Comparison of ENCODE assay signal across 12 cellular contexts in the genomic region with DNA sequence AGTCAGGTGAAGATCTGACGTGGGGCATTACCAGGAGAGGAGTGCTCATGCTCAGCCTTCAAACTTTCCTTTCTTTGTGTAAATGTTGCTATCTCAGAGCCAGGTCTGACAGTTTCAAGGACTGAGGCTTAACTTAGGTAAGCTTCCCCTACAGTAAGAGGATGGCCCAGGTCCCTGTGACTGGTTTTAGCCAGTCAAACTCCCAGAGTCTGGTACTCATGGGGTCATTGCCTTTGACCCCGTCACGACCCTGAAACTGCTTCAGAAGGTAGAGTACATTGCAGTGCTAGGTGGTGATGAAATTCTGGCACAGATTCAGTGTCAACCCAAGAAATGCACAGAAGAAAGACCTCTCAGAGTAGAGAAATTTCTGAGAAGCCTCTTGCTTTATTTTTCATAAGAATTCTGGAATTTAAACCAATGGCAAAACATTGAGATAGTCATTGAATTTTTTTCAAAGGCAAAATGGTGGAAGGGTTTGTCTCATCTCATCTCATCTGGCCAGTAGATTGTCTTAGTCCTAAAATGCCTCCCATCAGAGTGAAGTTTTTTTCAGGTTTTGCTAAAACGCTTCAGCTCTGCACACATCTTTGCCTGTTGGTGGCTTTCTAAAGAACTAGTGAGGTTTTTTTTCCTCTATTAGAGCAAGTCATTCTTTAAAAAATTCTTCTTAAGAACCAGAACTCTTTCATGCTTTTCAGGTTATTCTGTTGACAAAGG. TPM values are rescaled to one million over a fixed set of nuclear protein-coding genes. Genes with fewer than 3 reads are reported as not detected.
DNase-seq lines count a peak whose midpoint lies in the region; ATAC-seq and TF ChIP-seq lines count a peak whose summit lies in the region.
"Had no signal": no experiment of that assay in that cellular context is flagged by ENCODE, and none has a peak within 500 bp of the region (broad histone marks: within the 10 kb centered on the region; RNA-seq: fewer than 3 reads in every experiment).

No MANE protein-coding gene starts in this region.

- H3K27ac ChIP-seq in SK-N-MC (peak overlapping the region; percentile 83), hepatocyte (peak overlapping the region; percentile 71), substantia nigra (ENCODE audit: low read depth, low read length, poor library complexity, severe bottlenecking) (peak overlapping the region; percentile 74)

- in situ Hi-C loops in ACHN (cut with HindIII; ENCODE audit: low pct_ligation_motif_present, low pct_unique_long_range_greater_than_20kb, low sequenced_read_pairs) = no loop called here

- no peaks in the 10 kb centered on the region for H3K9me2 ChIP-seq in hepatocyte (replicated peaks; ENCODE audit: insufficient read depth)

- peak overlapping the region; percentile 12 for H3K27ac Mint-ChIP-seq in activated CD8-positive, alpha-beta memory T cell treated with anti-CD3 and anti-CD28 coated beads, Interleukin-2, amount 10 ng/mL, durations not matched to agents 7 days and 5 days

- H3K36me3 Mint-ChIP-seq in activated CD8-positive, alpha-beta memory T cell treated with anti-CD3 and anti-CD28 coated beads, Interleukin-2, amount 10 ng/mL, durations not matched to agents 7 days and 5 days = peaks cover 6% of the 10 kb centered on the region

- no peaks in the 10 kb centered on the region for H3K27me3 ChIP-seq in hepatocyte
- H3K27me3 ChIP-seq: Peyer's patch had no signal

- H3K9ac ChIP-seq in SK-N-MC (ENCODE audit: insufficient read length) = peak overlapping the region; percentile 15

- 70% methylated on average over 4 of the region's 4 CpGs for WGBS in hepatocyte (ENCODE audit: low lambda C conversion rate, missing lambda C conversion rate)

- no peaks in the 10 kb centered on the region for H3K27me3 Mint-ChIP-seq in activated CD8-positive, alpha-beta memory T cell treated with anti-CD3 and anti-CD28 coated beads, Interleukin-2, amount 10 ng/mL, durations not matched to agents 7 days and 5 days

- H4K20me1 ChIP-seq in hepatocyte (ENCODE audit: insufficient read depth, poor library complexity, severe bottlenecking) = no peaks in the 10 kb centered on the region

- H3K9me3 ChIP-seq in SK-N-MC (ENCODE audit: low read depth, low read length) = peaks cover 14% of the 10 kb centered on the region
- H3K9me3 ChIP-seq in hepatocyte (ENCODE audit: low read depth) = no peaks in the 10 kb centered on the region
- H3K9me3 ChIP-seq: Peyer's patch had no signal

- H3K9me3 Mint-ChIP-seq in activated CD8-positive, alpha-beta memory T cell treated with anti-CD3 and anti-CD28 coated beads, Interleukin-2, amount 10 ng/mL, durations not matched to agents 7 days and 5 days (ENCODE audit: low read depth) = peaks cover 2% of the 10 kb centered on the region

- peaks cover 51% of the 10 kb centered on the region for H3K4me1 Mint-ChIP-seq in activated CD8-positive, alpha-beta memory T cell treated with anti-CD3 and anti-CD28 coated beads, Interleukin-2, amount 10 ng/mL, durations not matched to agents 7 days and 5 days

- CTCF ChIA-PET in activated CD8-positive, alpha-beta memory T cell treated with anti-CD3 and anti-CD28 coated beads, Interleukin-2, amount 10 ng/mL, durations not matched to agents 7 days and 5 days (lab: Charles Lee) = interaction anchor here (1.3 to 4.0 kb wide), 8 partner anchors 12 to 87 kb away, joined by 3 to 14 read pairs (median 6); no protein-coding TSS in a partner anchor

- no peak for DNase-seq in activated CD8-positive, alpha-beta memory T cell treated with anti-CD3 and anti-CD28 coated beads, Interleukin-2, amount 10 ng/mL, durations not matched to agents 7 days and 5 days
- no peak for DNase-seq in activated CD8-positive, alpha-beta memory T cell treated with anti-CD3 and anti-CD28 coated beads for 24 hours
- DNase-seq in SK-N-MC (ENCODE audit: low read depth, low spot score) = no peak
- DNase-seq in hepatocyte (ENCODE audit: low spot score) = peak; percentile 30
- no peak for DNase-seq in substantia nigra (lab: John Stamatoyannopoulos, UW)
- no peak for DNase-seq in pons (ENCODE audit: low spot score)
- DNase-seq in effector CD8-positive, alpha-beta T cell (lab: John Stamatoyannopoulos, UW) = no peak
- no peak for DNase-seq in ACHN
- DNase-seq: activated B cell treated with CpG ODN at 0.5 μM for 24 hours, mesenchymal stem cell, NCI-H1417 treated with DMSO at 0.1 percent for 48 hours, Peyer's patch had no signal

- peaks cover 17% of the 10 kb centered on the region for H3K4me1 ChIP-seq in hepatocyte (ENCODE audit: insufficient read depth)
- H3K4me1 ChIP-seq: Peyer's patch had no signal

- no peak overlapping the region for H3K4me2 ChIP-seq in hepatocyte

- H3K79me2 ChIP-seq in hepatocyte = no peaks in the 10 kb centered on the region

- H3K36me3 ChIP-seq in SK-N-MC (ENCODE audit: insufficient read depth, low read length) = peaks cover 22% of the 10 kb centered on the region
- peaks cover 3% of the 10 kb centered on the region for H3K36me3 ChIP-seq in hepatocyte (replicated peaks; ENCODE audit: insufficient read depth, low read depth)

- H3K4me3 Mint-ChIP-seq in activated CD8-positive, alpha-beta memory T cell treated with anti-CD3 and anti-CD28 coated beads, Interleukin-2, amount 10 ng/mL, durations not matched to agents 7 days and 5 days = no peak overlapping the region
- H3K4me3 Mint-ChIP-seq: activated B cell treated with CpG ODN at 0.5 μM for 24 hours had no signal

- ATAC-seq in activated CD8-positive, alpha-beta memory T cell treated with anti-CD3 and anti-CD28 coated beads, Interleukin-2, amount 10 ng/mL, durations not matched to agents 7 days and 5 days = no peak

- H3K4me3 ChIP-seq in SK-N-MC (peak overlapping the region; percentile 42), hepatocyte (no peak overlapping the region)
- H3K4me3 ChIP-seq: Peyer's patch had no signal

- no peak overlapping the region for H2AFZ ChIP-seq in hepatocyte

- TF ChIP-seq CTCF in hepatocyte (IDR thresholded peaks at IDR 0.05; ENCODE audit: poor library complexity) = no peak

RNA-seq across cellular contexts. Expression of a gene that starts 23.2 kb away (rescaled TPM):
- total RNA-seq in activated CD8-positive, alpha-beta memory T cell treated with anti-CD3 and anti-CD28 coated beads, Interleukin-2, amount 10 ng/mL, durations not matched to agents 7 days and 5 days = 10 to 100 TPM; 42.5 to 49.4 TPM
- 122 and 140 TPM in 2 replicates for total RNA-seq in hepatocyte
- polyA plus RNA-seq in hepatocyte = 31.6 and 32.7 TPM in 2 replicates
